10 cellular contexts compared by ENCODE assay signal in genomic region chr19:46621191-46622117, GRCh38. TPM values are rescaled to one million over a fixed set of nuclear protein-coding genes. Genes with fewer than 3 reads are reported as not detected.
DNase-seq lines count a peak whose midpoint lies in the region; ATAC-seq, FAIRE-seq and TF ChIP-seq lines count a peak whose summit lies in the region.
"Had no signal": no experiment of that assay in that cellular context is flagged by ENCODE, and none has a peak within 500 bp of the region (broad histone marks: within the 10 kb centered on the region; RNA-seq: fewer than 3 reads in every experiment).

No MANE protein-coding gene starts in this region.

- TF ChIP-seq POLR2A in adrenal gland (IDR thresholded peaks at IDR 0.05) (no peak), HepG2 (IDR thresholded peaks at IDR 0.05; ENCODE audit: insufficient read depth in 1 of 2, low read depth in 2 of 2, low read length in 2 of 2) (no peak)

- H3K27me3 Mint-ChIP-seq in T-helper 1 cell treated with Interleukin-12 subunit alpha and Interleukin-12 subunit beta and Interleukin-4 antibody, amounts not matched to agents 30 μg/mL and 1 μg/mL, for 36 hours (ENCODE audit: low read depth) = no peaks in the 10 kb centered on the region
- H3K27me3 Mint-ChIP-seq in stimulated activated naive CD8-positive, alpha-beta T cell treated with anti-CD3 and anti-CD28 coated beads, Interleukin-15, amount 100 ng/mL, for 72 hours = no peaks in the 10 kb centered on the region

- no TSS peak for BruUV-seq in HepG2 (replicated peaks; lab: Mats Ljungman, UMichigan)

- CTCF ChIA-PET in HepG2 (lab: Yijun Ruan, JAX; ENCODE audit: low intra/inter-chr PET ratio, low total read pairs) = no interaction called here

- peaks cover 36% of the 10 kb centered on the region for H3K36me3 Mint-ChIP-seq in T-helper 1 cell treated with Interleukin-12 subunit alpha and Interleukin-12 subunit beta and Interleukin-4 antibody, amounts not matched to agents 30 μg/mL and 1 μg/mL, for 36 hours (ENCODE audit: low read depth)

- no peaks in the 10 kb centered on the region for H3K36me3 ChIP-seq in adrenal gland (replicated peaks in 1 of 2)
- H3K36me3 ChIP-seq in HepG2 (replicated peaks in 1 of 2; ENCODE audit: control insufficient read depth in 1 of 2, insufficient read depth in 2 of 2, low read length in 2 of 2) = no peaks in the 10 kb centered on the region

- H3K27ac ChIP-seq in adrenal gland (peak overlapping the region in 3 of 5 donors; percentile 16 to 61 (median 47)), HepG2 (ENCODE audit: extremely low read length, insufficient read depth, low read length) (no peak overlapping the region)

- in situ Hi-C loops in HepG2 (cut with HindIII; ENCODE audit: extremely low pct_ligation_motif_present, low pct_unique_long_range_greater_than_20kb) = no loop called here

- peak overlapping the region; percentile 63 for H3K4me2 ChIP-seq in HepG2 (ENCODE audit: low read depth, low read length)

- FAIRE-seq in HepG2 (lab: Jason Lieb, UNC) = no peak

- ATAC-seq in HepG2 (peak; percentile 33), HG02852 (IDR thresholded peaks at IDR 0.05; ENCODE audit: unreplicated experiment) (no peak)
- no peak for ATAC-seq in stimulated activated naive CD8-positive, alpha-beta T cell treated with anti-CD3 and anti-CD28 coated beads, Interleukin-15, amount 100 ng/mL, for 72 hours

- no peak overlapping the region for H2AFZ ChIP-seq in HepG2 (ENCODE audit: low read length)

- no peak overlapping the region for H3K9ac ChIP-seq in HepG2 (ENCODE audit: insufficient read depth, low read depth, low read length)

- intact Hi-C loops in adrenal gland (cut with DNase I) = loop anchor here in 1 of 2 donors (10.0 kb wide), 1 partner anchor 203 kb away; no protein-coding TSS in a partner anchor
- intact Hi-C loops in HepG2 (cut with micrococcal nuclease; ENCODE audit: unreplicated experiment) = no loop called here

- H4K20me1 ChIP-seq in HepG2 (ENCODE audit: insufficient read depth, low read length) = no peaks in the 10 kb centered on the region

- 61 to 78% (median 68%) methylated on average over 20 to 32 of the region's 32 CpGs for WGBS in adrenal gland, 4 donors
- 33% methylated on average over 23 of the region's 32 CpGs for WGBS in HepG2 (ENCODE audit: low lambda C conversion rate)

- peak overlapping the region; percentile 88 for H3K4me3 Mint-ChIP-seq in T-helper 1 cell treated with Interleukin-12 subunit alpha and Interleukin-12 subunit beta and Interleukin-4 antibody, amounts not matched to agents 30 μg/mL and 1 μg/mL, for 36 hours
- peak overlapping the region; percentile 83 to 94 for H3K4me3 Mint-ChIP-seq in stimulated activated naive CD8-positive, alpha-beta T cell treated with anti-CD3 and anti-CD28 coated beads, Interleukin-15, amount 100 ng/mL, for 72 hours

- H3K9me3 Mint-ChIP-seq in T-helper 1 cell treated with Interleukin-12 subunit alpha and Interleukin-12 subunit beta and Interleukin-4 antibody, amounts not matched to agents 30 μg/mL and 1 μg/mL, for 36 hours = no peaks in the 10 kb centered on the region
- H3K9me3 Mint-ChIP-seq in stimulated activated naive CD8-positive, alpha-beta T cell treated with anti-CD3 and anti-CD28 coated beads, Interleukin-15, amount 100 ng/mL, for 72 hours = no peaks in the 10 kb centered on the region

- H3K4me1 Mint-ChIP-seq in T-helper 1 cell treated with Interleukin-12 subunit alpha and Interleukin-12 subunit beta and Interleukin-4 antibody, amounts not matched to agents 30 μg/mL and 1 μg/mL, for 36 hours (ENCODE audit: low read depth) = peaks cover 60% of the 10 kb centered on the region
- H3K4me1 Mint-ChIP-seq in stimulated activated naive CD8-positive, alpha-beta T cell treated with anti-CD3 and anti-CD28 coated beads, Interleukin-15, amount 100 ng/mL, for 72 hours = peaks cover 87% of the 10 kb centered on the region

- no peaks in the 10 kb centered on the region for H3K79me2 ChIP-seq in HepG2 (ENCODE audit: insufficient read depth, low read length)

- TF ChIP-seq RAD21 in HepG2 (CRISPR knock-in tag; IDR thresholded peaks at IDR 0.05) = no peak

- peak overlapping the region; percentile 90 for H3K27ac Mint-ChIP-seq in T-helper 1 cell treated with Interleukin-12 subunit alpha and Interleukin-12 subunit beta and Interleukin-4 antibody, amounts not matched to agents 30 μg/mL and 1 μg/mL, for 36 hours
- H3K27ac Mint-ChIP-seq in stimulated activated naive CD8-positive, alpha-beta T cell treated with anti-CD3 and anti-CD28 coated beads, Interleukin-15, amount 100 ng/mL, for 72 hours = peak overlapping the region; percentile 89 to 91

- H3K9me3 ChIP-seq in adrenal gland (replicated peaks in 1 of 3) (no peaks in the 10 kb centered on the region), HepG2 (ENCODE audit: low read length) (no peaks in the 10 kb centered on the region)

- H3K4me1 ChIP-seq in adrenal gland (replicated peaks in 1 of 2) = peaks cover 10 to 37% of the 10 kb centered on the region in 2 donors
- H3K4me1 ChIP-seq in HepG2 (ENCODE audit: insufficient read depth, low read length) = peaks cover 38% of the 10 kb centered on the region

- POLR2A ChIA-PET in HepG2 (lab: Yijun Ruan, JAX) = no interaction called here

- no peak for TF ChIP-seq CTCF in adrenal gland (IDR thresholded peaks at IDR 0.05)
- TF ChIP-seq CTCF in HepG2 (CRISPR knock-in tag; IDR thresholded peaks at IDR 0.05) = peak; percentile 35; the same call in 1 of the 2 replicates

- no peak for DNase-seq in T-helper 1 cell
- peak in 1 of 7 donors; percentile 20 for DNase-seq in adrenal gland
- DNase-seq in HepG2 (ENCODE audit: low spot score) = no peak
- DNase-seq in stimulated activated naive CD8-positive, alpha-beta T cell treated with anti-CD3 and anti-CD28 coated beads, Interleukin-15, amount 100 ng/mL, for 72 hours = no peak
- no peak for DNase-seq in RKO (ENCODE audit: low spot score)
- no peak for DNase-seq in NCI-H2196 (lab: John Stamatoyannopoulos, UW; ENCODE audit: unreplicated experiment)
- DNase-seq: NCI-H1417 had no signal

- H3K27me3 ChIP-seq in adrenal gland (no peaks in the 10 kb centered on the region), HepG2 (ENCODE audit: control insufficient read depth in 1 of 2, insufficient read depth in 2 of 2, low read length in 2 of 2) (peaks cover 0 to 53% of the 10 kb centered on the region in 2 experiments; a peak in 3 of 5 replicates)

- TF ChIP-seq EP300 in HepG2 (IDR thresholded peaks at IDR 0.05; ENCODE audit: low read depth in 2 of 2, low read length in 2 of 2) (no peak), HepG2 (CRISPR knock-in tag; IDR thresholded peaks at IDR 0.05; ENCODE audit: borderline replicate concordance) (no peak)

- peak overlapping the region in 1 of 4 donors; percentile 10 for H3K4me3 ChIP-seq in adrenal gland
- H3K4me3 ChIP-seq in HepG2 (replicated peaks in 1 of 3; ENCODE audit: insufficient read depth in 1 of 3, low read depth in 2 of 3, low read length in 3 of 3) = peak overlapping the region in 1 of 3 experiments; percentile 48; a peak in 1 of 6 replicates

RNA-seq across cellular contexts. Expression of gene PTGIR, which starts 3.4 kb away (rescaled TPM):
- total RNA-seq in adrenal gland (10 to 100 TPM in 4 of 8 donors, 1 to 10 TPM in 4; 3.8 to 24.8 (median 9.8) TPM), HepG2 (2016; rRNA removed; fragmentation: Illumina TruSeq; extraction: Trizol) (not detected in 2 replicates)
- polyA plus RNA-seq in adrenal gland (10 to 100 TPM in 2 of 3 donors, 1 to 10 TPM in 1; 2.5 to 21.1 (median 11.6) TPM), HepG2 (2011; rRNA removed) (not detected in 2 replicates)
- total RNA-seq in HepG2 (2016; cell fraction: cytosol; rRNA removed; fragmentation: Illumina TruSeq; extraction: Trizol; ENCODE audit: low read depth) = not detected in 2 replicates
- total RNA-seq in HepG2 (2016; cell fraction: insoluble cytoplasmic fraction; rRNA removed; fragmentation: Illumina TruSeq; extraction: Trizol) = not detected in 2 replicates
- not detected in 2 replicates for total RNA-seq in HepG2 (2016; cell fraction: membrane; rRNA removed; fragmentation: Illumina TruSeq; extraction: Trizol)
- total RNA-seq in HepG2 (2016; cell fraction: nucleus; rRNA removed; fragmentation: Illumina TruSeq; extraction: Trizol) = not detected in 2 replicates
- polyA plus RNA-seq in HepG2 (2011; cell fraction: cytosol; rRNA removed) = not detected in 2 replicates
- polyA plus RNA-seq in HepG2 (2011; cell fraction: nucleus; rRNA removed) = not detected in 2 replicates
- polyA plus RNA-seq in HepG2 (2012) = not detected in 2 replicates
- polyA plus RNA-seq in HepG2 (2016; cell fraction: cytosol; fragmentation: Illumina TruSeq; extraction: Trizol; ENCODE audit: low read depth) = not detected in 2 replicates
- not detected in 2 replicates for polyA plus RNA-seq in HepG2 (2016; cell fraction: insoluble cytoplasmic fraction; fragmentation: Illumina TruSeq; extraction: Trizol; ENCODE audit: low read depth)
- not detected in 2 replicates for polyA plus RNA-seq in HepG2 (2016; cell fraction: membrane; fragmentation: Illumina TruSeq; extraction: Trizol; ENCODE audit: low read depth)
- polyA plus RNA-seq in HepG2 (2016; cell fraction: nucleus; fragmentation: Illumina TruSeq; extraction: Trizol; ENCODE audit: insufficient read depth, low read depth) = not detected in 2 replicates
- 0.09 TPM in 1 of 2 replicates, not detected in the other for polyA minus RNA-seq in HepG2 (2011; rRNA and poly(A)+ RNA removed; ENCODE audit: low replicate concordance)
- polyA minus RNA-seq in HepG2 (2011; cell fraction: cytosol; rRNA and poly(A)+ RNA removed) = not detected in 2 replicates
- not detected in 2 replicates for polyA minus RNA-seq in HepG2 (2011; cell fraction: nucleus; rRNA and poly(A)+ RNA removed)

RNA-seq across cellular contexts. Expression of gene GNG8, which starts 14.5 kb away (rescaled TPM):
- total RNA-seq in adrenal gland (1 to 10 TPM in 1 of 8 donors, not detected in 7; 3.9 TPM), HepG2 (2016; rRNA removed; fragmentation: Illumina TruSeq; extraction: Trizol) (not detected in 2 replicates)
- polyA plus RNA-seq in adrenal gland (not detected), HepG2 (2011; rRNA removed) (not detected in 2 replicates)
- total RNA-seq in HepG2 (2016; cell fraction: cytosol; rRNA removed; fragmentation: Illumina TruSeq; extraction: Trizol; ENCODE audit: low read depth) = not detected in 2 replicates
- total RNA-seq in HepG2 (2016; cell fraction: insoluble cytoplasmic fraction; rRNA removed; fragmentation: Illumina TruSeq; extraction: Trizol) = not detected in 2 replicates
- not detected in 2 replicates for total RNA-seq in HepG2 (2016; cell fraction: membrane; rRNA removed; fragmentation: Illumina TruSeq; extraction: Trizol)
- not detected in 2 replicates for total RNA-seq in HepG2 (2016; cell fraction: nucleus; rRNA removed; fragmentation: Illumina TruSeq; extraction: Trizol)
- polyA plus RNA-seq in HepG2 (2011; cell fraction: cytosol; rRNA removed) = not detected in 2 replicates
- not detected in 2 replicates for polyA plus RNA-seq in HepG2 (2011; cell fraction: nucleus; rRNA removed)
- not detected in 2 replicates for polyA plus RNA-seq in HepG2 (2012)
- polyA plus RNA-seq in HepG2 (2016; cell fraction: cytosol; fragmentation: Illumina TruSeq; extraction: Trizol; ENCODE audit: low read depth) = not detected in 2 replicates
- polyA plus RNA-seq in HepG2 (2016; cell fraction: insoluble cytoplasmic fraction; fragmentation: Illumina TruSeq; extraction: Trizol; ENCODE audit: low read depth) = not detected in 2 replicates
- not detected in 2 replicates for polyA plus RNA-seq in HepG2 (2016; cell fraction: membrane; fragmentation: Illumina TruSeq; extraction: Trizol; ENCODE audit: low read depth)
- polyA plus RNA-seq in HepG2 (2016; cell fraction: nucleus; fragmentation: Illumina TruSeq; extraction: Trizol; ENCODE audit: insufficient read depth, low read depth) = not detected in 2 replicates
- not detected in 2 replicates for polyA minus RNA-seq in HepG2 (2011; rRNA and poly(A)+ RNA removed; ENCODE audit: low replicate concordance)
- polyA minus RNA-seq in HepG2 (2011; cell fraction: cytosol; rRNA and poly(A)+ RNA removed) = not detected in 2 replicates
- polyA minus RNA-seq in HepG2 (2011; cell fraction: nucleus; rRNA and poly(A)+ RNA removed) = not detected in 2 replicates
- total RNA-seq: A172 had no signal

RNA-seq across cellular contexts. Expression of gene CALM3, which starts 20.3 kb away (rescaled TPM):
- total RNA-seq in adrenal gland (100 to 1,000 TPM; 177 to 334 (median 278) TPM), HepG2 (2016; rRNA removed; fragmentation: Illumina TruSeq; extraction: Trizol) (258 and 314 TPM in 2 replicates)
- polyA plus RNA-seq in adrenal gland (100 to 1,000 TPM; 219 to 579 (median 372) TPM), HepG2 (2011; rRNA removed) (232 and 239 TPM in 2 replicates)
- total RNA-seq in HepG2 (2016; cell fraction: cytosol; rRNA removed; fragmentation: Illumina TruSeq; extraction: Trizol; ENCODE audit: low read depth) = 219 and 253 TPM in 2 replicates
- 270 and 297 TPM in 2 replicates for total RNA-seq in HepG2 (2016; cell fraction: insoluble cytoplasmic fraction; rRNA removed; fragmentation: Illumina TruSeq; extraction: Trizol)
- total RNA-seq in HepG2 (2016; cell fraction: membrane; rRNA removed; fragmentation: Illumina TruSeq; extraction: Trizol) = 322 and 352 TPM in 2 replicates
- total RNA-seq in HepG2 (2016; cell fraction: nucleus; rRNA removed; fragmentation: Illumina TruSeq; extraction: Trizol) = 95.5 and 96.2 TPM in 2 replicates
- 211 and 281 TPM in 2 replicates for polyA plus RNA-seq in HepG2 (2011; cell fraction: cytosol; rRNA removed)
- 146 and 178 TPM in 2 replicates for polyA plus RNA-seq in HepG2 (2011; cell fraction: nucleus; rRNA removed)
- polyA plus RNA-seq in HepG2 (2012) = 277 and 325 TPM in 2 replicates
- 495 and 575 TPM in 2 replicates for polyA plus RNA-seq in HepG2 (2016; cell fraction: cytosol; fragmentation: Illumina TruSeq; extraction: Trizol; ENCODE audit: low read depth)
- polyA plus RNA-seq in HepG2 (2016; cell fraction: insoluble cytoplasmic fraction; fragmentation: Illumina TruSeq; extraction: Trizol; ENCODE audit: low read depth) = 466 and 539 TPM in 2 replicates
- polyA plus RNA-seq in HepG2 (2016; cell fraction: membrane; fragmentation: Illumina TruSeq; extraction: Trizol; ENCODE audit: low read depth) = 497 and 555 TPM in 2 replicates
- polyA plus RNA-seq in HepG2 (2016; cell fraction: nucleus; fragmentation: Illumina TruSeq; extraction: Trizol; ENCODE audit: insufficient read depth, low read depth) = 259 and 261 TPM in 2 replicates
- polyA minus RNA-seq in HepG2 (2011; rRNA and poly(A)+ RNA removed; ENCODE audit: low replicate concordance) = 66.6 and 121 TPM in 2 replicates
- polyA minus RNA-seq in HepG2 (2011; cell fraction: cytosol; rRNA and poly(A)+ RNA removed) = 58.1 and 58.6 TPM in 2 replicates
- polyA minus RNA-seq in HepG2 (2011; cell fraction: nucleus; rRNA and poly(A)+ RNA removed) = 33.0 and 37.0 TPM in 2 replicates

RNA-seq across cellular contexts. Expression of gene DACT3, which starts 39.5 kb away (rescaled TPM):
- total RNA-seq in adrenal gland (1 to 10 TPM; 1.7 to 9.8 (median 4.4) TPM), HepG2 (2016; rRNA removed; fragmentation: Illumina TruSeq; extraction: Trizol) (0.04 TPM in 1 of 2 replicates, not detected in the other)
- polyA plus RNA-seq in adrenal gland (1 to 10 TPM; 2.3 to 3.8 (median 2.6) TPM), HepG2 (2011; rRNA removed) (0.04 TPM in 1 of 2 replicates, not detected in the other)
- total RNA-seq in HepG2 (2016; cell fraction: cytosol; rRNA removed; fragmentation: Illumina TruSeq; extraction: Trizol; ENCODE audit: low read depth) = 0.09 and 0.10 TPM in 2 replicates
- total RNA-seq in HepG2 (2016; cell fraction: insoluble cytoplasmic fraction; rRNA removed; fragmentation: Illumina TruSeq; extraction: Trizol) = 0.04 TPM in 1 of 2 replicates, not detected in the other
- not detected in 2 replicates for total RNA-seq in HepG2 (2016; cell fraction: membrane; rRNA removed; fragmentation: Illumina TruSeq; extraction: Trizol)
- not detected in 2 replicates for total RNA-seq in HepG2 (2016; cell fraction: nucleus; rRNA removed; fragmentation: Illumina TruSeq; extraction: Trizol)
- 0.03 TPM in 2 replicates for polyA plus RNA-seq in HepG2 (2011; cell fraction: cytosol; rRNA removed)
- not detected in 2 replicates for polyA plus RNA-seq in HepG2 (2011; cell fraction: nucleus; rRNA removed)
- polyA plus RNA-seq in HepG2 (2012) = not detected in 2 replicates
- polyA plus RNA-seq in HepG2 (2016; cell fraction: cytosol; fragmentation: Illumina TruSeq; extraction: Trizol; ENCODE audit: low read depth) = 0.07 TPM in 1 of 2 replicates, not detected in the other
- not detected in 2 replicates for polyA plus RNA-seq in HepG2 (2016; cell fraction: insoluble cytoplasmic fraction; fragmentation: Illumina TruSeq; extraction: Trizol; ENCODE audit: low read depth)
- polyA plus RNA-seq in HepG2 (2016; cell fraction: membrane; fragmentation: Illumina TruSeq; extraction: Trizol; ENCODE audit: low read depth) = not detected in 2 replicates
- 0.16 TPM in 1 of 2 replicates, not detected in the other for polyA plus RNA-seq in HepG2 (2016; cell fraction: nucleus; fragmentation: Illumina TruSeq; extraction: Trizol; ENCODE audit: insufficient read depth, low read depth)
- polyA minus RNA-seq in HepG2 (2011; rRNA and poly(A)+ RNA removed; ENCODE audit: low replicate concordance) = 0.09 TPM in 1 of 2 replicates, not detected in the other
- polyA minus RNA-seq in HepG2 (2011; cell fraction: cytosol; rRNA and poly(A)+ RNA removed) = not detected in 2 replicates
- not detected in 2 replicates for polyA minus RNA-seq in HepG2 (2011; cell fraction: nucleus; rRNA and poly(A)+ RNA removed)

Comparison
In these comparisons a context has a peak if more than half of its experiments do, and no peak if none do; other contexts are left out.
1. RNA of gene PTGIR, which starts 3.4 kb away (total RNA-seq): 3.8 to 24.8 TPM in adrenal gland; not detected in HepG2; every median in the first group is over 4 times any median in the second.